17 cellular contexts compared by ENCODE assay signal in genomic region chr2:29215739-29216608, GRCh38.
"Had no signal": no experiment of that assay in that cellular context is flagged by ENCODE, and none has a peak within 500 bp of the region (broad histone marks: within the 10 kb centered on the region; RNA-seq: fewer than 3 reads in every experiment).

No MANE protein-coding gene starts in this region.

- H3K4me3 ChIP-seq: esophagus muscularis mucosa, lung had no signal

- H3K36me3 ChIP-seq: brain microvascular endothelial cell, neutrophil had no signal

- H3K27ac Mint-ChIP-seq: activated naive CD8-positive, alpha-beta T cell treated with anti-CD3 and anti-CD28 coated beads for 36 hours; activated T-cell treated with anti-CD3 and anti-CD28 coated beads, Interleukin-2, amount 50 U/mL, for 72 hours; immature natural killer cell; progenitor cell of endocrine pancreas; stimulated activated naive CD8-positive, alpha-beta T cell treated with anti-CD3 and anti-CD28 coated beads, Interleukin-15, Interleukin-2, amounts not matched to agents 100 ng/mL and 50 ng/mL, for 24 hours had no signal

- ATAC-seq: activated T-cell treated with anti-CD3 and anti-CD28 coated beads, Interleukin-2, amount 50 U/mL, for 72 hours; left cardiac atrium; sciatic nerve had no signal

- H3K36me3 Mint-ChIP-seq: activated naive CD8-positive, alpha-beta T cell treated with anti-CD3 and anti-CD28 coated beads for 36 hours; naive B cell had no signal

- H3K4me3 Mint-ChIP-seq: activated naive CD8-positive, alpha-beta T cell treated with anti-CD3 and anti-CD28 coated beads for 36 hours; activated T-cell treated with anti-CD3 and anti-CD28 coated beads, Interleukin-2, amount 50 U/mL, for 72 hours; immature natural killer cell; naive B cell; stimulated activated naive CD8-positive, alpha-beta T cell treated with anti-CD3 and anti-CD28 coated beads, Interleukin-15, Interleukin-2, amounts not matched to agents 100 ng/mL and 50 ng/mL, for 24 hours had no signal

- DNase-seq: activated CD4-positive, alpha-beta T cell treated with anti-CD3 and anti-CD28 coated beads for 4 hours; activated gamma-delta T cell treated with Interleukin-2 at 50 U/mL for 16 hours; activated naive CD8-positive, alpha-beta T cell treated with anti-CD3 and anti-CD28 coated beads for 36 hours; activated T-cell treated with anti-CD3 and anti-CD28 coated beads, Interleukin-2, amount 50 U/mL, for 72 hours; brain microvascular endothelial cell; immature natural killer cell; left cardiac atrium; naive B cell; stimulated activated CD4-positive, alpha-beta T cell treated with anti-CD3 and anti-CD28 coated beads, Interleukin-4, amount 100 ng/mL, for 1 hour; stimulated activated CD8-positive, alpha-beta memory T cell treated with anti-CD3 and anti-CD28 coated beads, Interleukin-4, amount 100 ng/mL, for 48 hours had no signal

- H3K9me3 ChIP-seq: esophagus muscularis mucosa, neutrophil had no signal

- H3K27ac ChIP-seq: brain microvascular endothelial cell, esophagus muscularis mucosa, neutrophil, VCaP had no signal

- H3K27me3 Mint-ChIP-seq: activated naive CD8-positive, alpha-beta T cell treated with anti-CD3 and anti-CD28 coated beads for 36 hours; naive B cell; stimulated activated naive CD8-positive, alpha-beta T cell treated with anti-CD3 and anti-CD28 coated beads, Interleukin-15, Interleukin-2, amounts not matched to agents 100 ng/mL and 50 ng/mL, for 24 hours had no signal

- H3K4me1 Mint-ChIP-seq: activated naive CD8-positive, alpha-beta T cell treated with anti-CD3 and anti-CD28 coated beads for 36 hours; immature natural killer cell; naive B cell had no signal

- H3K9me3 Mint-ChIP-seq: activated naive CD8-positive, alpha-beta T cell treated with anti-CD3 and anti-CD28 coated beads for 36 hours; activated T-cell treated with anti-CD3 and anti-CD28 coated beads, Interleukin-2, amount 50 U/mL, for 72 hours; immature natural killer cell; naive B cell; stimulated activated naive CD8-positive, alpha-beta T cell treated with anti-CD3 and anti-CD28 coated beads, Interleukin-15, Interleukin-2, amounts not matched to agents 100 ng/mL and 50 ng/mL, for 24 hours had no signal

- H3K4me1 ChIP-seq: esophagus muscularis mucosa had no signal
